In the genomic region with DNA sequence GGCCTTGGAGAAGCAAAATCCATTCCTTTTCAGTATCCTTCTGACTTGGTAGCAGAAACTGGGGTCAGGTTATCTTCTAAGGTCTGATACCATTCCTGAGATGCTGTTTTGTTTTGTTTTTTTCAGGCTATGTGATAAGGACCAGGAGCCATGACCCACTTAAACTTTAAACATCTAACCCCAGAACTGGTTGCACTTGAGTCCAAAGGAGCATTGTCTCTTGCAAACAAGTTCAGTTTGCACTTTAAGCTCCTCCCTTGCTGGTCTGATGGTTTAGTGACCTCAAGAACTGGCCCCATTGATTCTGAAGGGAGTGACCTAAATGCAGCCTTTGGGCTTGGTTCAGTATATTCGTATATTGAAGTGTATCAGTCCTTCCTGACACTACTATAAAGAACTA, we compare ENCODE assay signal across 14 cellular contexts.
DNase-seq lines count a peak whose midpoint lies in the region; ATAC-seq and TF ChIP-seq lines count a peak whose summit lies in the region.
"Had no signal": no experiment of that assay in that cellular context is flagged by ENCODE, and none has a peak within 500 bp of the region (broad histone marks: within the 10 kb centered on the region; RNA-seq: fewer than 3 reads in every experiment).

No MANE protein-coding gene starts in this region.

- intact Hi-C loops in Right ventricle myocardium inferior (cut with DNase I) (loop anchor here (5.0 kb wide), 3 partner anchors 58 to 92 kb away; a partner anchor contains a TSS), esophagus muscularis mucosa (cut with DNase I) (no loop called here), right lobe of liver (cut with DNase I) (no loop called here)

- H3K4me3 ChIP-seq in right atrium auricular region = no peak overlapping the region
- H3K4me3 ChIP-seq in esophagus muscularis mucosa = no peak overlapping the region
- no peak overlapping the region for H3K4me3 ChIP-seq in right lobe of liver
- H3K4me3 ChIP-seq: A549, GM23248 had no signal

- TF ChIP-seq CTCF in right atrium auricular region (IDR thresholded peaks at IDR 0.05) = no peak
- TF ChIP-seq CTCF in esophagus muscularis mucosa (IDR thresholded peaks at IDR 0.05) = no peak
- no peak for TF ChIP-seq CTCF in right lobe of liver (IDR thresholded peaks at IDR 0.05)

- WGBS in esophagus muscularis mucosa = 81% methylated on average over 1 of the region's 1 CpG
- WGBS in right lobe of liver (ENCODE audit: insufficient coverage, low coverage, low lambda C conversion rate, missing lambda C conversion rate) = 50% methylated on average over 1 of the region's 1 CpG

- TF ChIP-seq EP300 in esophagus muscularis mucosa (IDR thresholded peaks at IDR 0.05) = no peak

- H3K9me3 ChIP-seq in right atrium auricular region (no peaks in the 10 kb centered on the region), esophagus muscularis mucosa (no peaks in the 10 kb centered on the region), right lobe of liver (no peaks in the 10 kb centered on the region)
- H3K9me3 ChIP-seq: A549, BE2C had no signal

- no peak for TF ChIP-seq POLR2A in esophagus muscularis mucosa (IDR thresholded peaks at IDR 0.05; ENCODE audit: low read depth)
- no peak for TF ChIP-seq POLR2A in right lobe of liver (IDR thresholded peaks at IDR 0.05)

- ATAC-seq in Right ventricle myocardium inferior (no peak), right lobe of liver (peak; percentile 76 to 91 (median 86)), GM19455 (IDR thresholded peaks at IDR 0.05; ENCODE audit: unreplicated experiment) (no peak)
- ATAC-seq: A549, HCT116 had no signal

- peak overlapping the region; percentile 82 to 87 for H3K27ac ChIP-seq in right atrium auricular region
- H3K27ac ChIP-seq in esophagus muscularis mucosa (replicated peaks in 1 of 4) = no peak overlapping the region
- H3K27ac ChIP-seq in right lobe of liver = peak overlapping the region in 2 of 3 donors; percentile 54 to 72
- H3K27ac ChIP-seq: A549, C4-2B, GM23248, HL-60 had no signal

- H3K4me1 ChIP-seq in right atrium auricular region = peaks cover 0 to 50% of the 10 kb centered on the region in 2 donors
- H3K4me1 ChIP-seq in esophagus muscularis mucosa = peaks cover 7 to 29% (median 12%) of the 10 kb centered on the region in 4 donors
- peaks cover 0 to 31% (median 10%) of the 10 kb centered on the region in 4 donors for H3K4me1 ChIP-seq in right lobe of liver
- H3K4me1 ChIP-seq: BE2C had no signal

- DNase-seq in right atrium auricular region (ENCODE audit: low spot score) (peak; percentile 5), Right ventricle myocardium inferior (ENCODE audit: missing footprints) (no peak), esophagus muscularis mucosa (ENCODE audit: extremely low spot score) (peak; percentile 31), right lobe of liver (peak in 1 of 3 donors; percentile 64), SKM-1 treated with dmso at 0.1 percent for 144 hours (lab: John Stamatoyannopoulos, UW; ENCODE audit: unreplicated experiment) (no peak), DMS114 treated with DMSO at 0.1 percent for 48 hours (lab: John Stamatoyannopoulos, UW; ENCODE audit: unreplicated experiment) (no peak)
- DNase-seq: BE2C; CD4-positive, alpha-beta memory T cell; GM23248 had no signal

- H3K36me3 ChIP-seq in right atrium auricular region (no peaks in the 10 kb centered on the region), esophagus muscularis mucosa (no peaks in the 10 kb centered on the region), right lobe of liver (no peaks in the 10 kb centered on the region)
- H3K36me3 ChIP-seq: BE2C had no signal

- H3K27me3 ChIP-seq in right atrium auricular region (no peaks in the 10 kb centered on the region), esophagus muscularis mucosa (no peaks in the 10 kb centered on the region), right lobe of liver (no peaks in the 10 kb centered on the region)
- H3K27me3 ChIP-seq: BE2C had no signal

Comparison
In these comparisons a context has a peak if more than half of its experiments do, and no peak if none do; other contexts are left out.
1. DNase-seq: peak in right atrium auricular region (single experiment) and esophagus muscularis mucosa (single experiment); none in Right ventricle myocardium inferior (single experiment), SKM-1 treated with dmso at 0.1 percent for 144 hours (single experiment) and DMS114 treated with DMSO at 0.1 percent for 48 hours (single experiment).
2. H3K27ac ChIP-seq: peak in right atrium auricular region (2 of 2) and right lobe of liver (2 of 3); none in esophagus muscularis mucosa (0 of 4).
3. ATAC-seq: peak in right lobe of liver (4 of 4); none in Right ventricle myocardium inferior (single experiment) and GM19455 (single experiment).